ENCODE assay signal across 7 cellular contexts in the genomic region with DNA sequence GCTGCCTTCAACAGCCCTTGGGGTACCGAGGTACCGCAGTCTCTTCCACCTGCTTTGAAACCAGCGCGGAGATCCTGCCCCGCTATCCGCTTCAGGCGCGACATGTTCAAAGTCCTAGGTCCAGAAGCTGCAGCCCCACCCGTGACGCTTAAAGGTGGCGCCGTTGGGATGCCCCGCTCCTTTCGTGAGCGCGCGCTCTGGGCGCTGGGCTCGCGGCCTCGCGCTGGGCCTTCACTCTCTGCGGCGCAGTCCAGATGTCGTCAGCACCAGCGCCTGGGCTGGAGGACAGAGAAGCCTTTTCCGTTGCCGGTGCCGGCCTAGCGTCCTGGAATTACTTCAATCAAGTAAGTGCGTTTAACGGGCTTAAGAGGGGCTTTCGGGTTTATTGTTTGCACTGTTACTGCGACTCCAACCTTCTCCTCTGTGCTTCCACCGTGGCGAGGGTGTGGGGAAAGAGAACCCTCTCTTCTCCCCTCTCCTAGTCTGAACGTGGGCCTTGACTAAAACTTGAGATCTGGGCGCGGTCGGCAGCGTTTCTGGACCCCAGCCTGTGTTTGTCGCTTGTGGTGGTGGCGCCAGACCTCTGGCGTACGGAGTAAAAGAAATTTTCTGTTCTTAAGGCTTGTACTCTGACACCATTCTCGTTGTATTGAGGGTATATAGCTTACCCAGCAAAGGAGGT. TPM values are rescaled to one million over a fixed set of nuclear protein-coding genes. Genes with fewer than 3 reads are reported as not detected.
A peak's percentile ranks its signal among the peaks of the same experiment; 100 is the strongest.
DNase-seq lines count a peak whose midpoint lies in the region; ATAC-seq, FAIRE-seq and TF ChIP-seq lines count a peak whose summit lies in the region.

Gene LRRC40, minus strand, starts transcription at position 143 of the 682 bp plus-strand sequence. Its CDS starts 39 bp downstream, at position 104.

- peak within 1 kb of the TSS; percentile 92 for H3K4me2 ChIP-seq in hepatocyte

- no peaks in the 10 kb centered on the region for H3K9me3 ChIP-seq in hepatocyte (ENCODE audit: low read depth)

- peak; percentile 86 for ATAC-seq in HG02981 (IDR thresholded peaks at IDR 0.05; ENCODE audit: unreplicated experiment)

- peak within 1 kb of the TSS; percentile 83 for H3K4me3 ChIP-seq in hepatocyte

- FAIRE-seq in GM18507 (lab: Jason Lieb, UNC) = peak; percentile 98

- peak within 1 kb of the TSS; percentile 99 for H3K27ac ChIP-seq in hepatocyte

- peak; percentile 83 for DNase-seq in GM18507 (ENCODE audit: extremely low spot score, insufficient read length, low read depth)
- DNase-seq in NCI-H2029 treated with DMSO at 0.1 percent for 48 hours (lab: John Stamatoyannopoulos, UW) = peak; percentile 72
- DNase-seq in T-helper 9 cell = peak; percentile 94
- DNase-seq in astrocyte of the hippocampus (ENCODE audit: low read depth, low spot score) = peak; percentile 99
- peak; percentile 98 for DNase-seq in hepatocyte (ENCODE audit: low spot score)
- DNase-seq in renal cortical epithelial cell (ENCODE audit: low read depth) = peak; percentile 85

- H3K79me2 ChIP-seq in hepatocyte = peaks cover 92% of the 10 kb centered on the region

- peak; percentile 9 for TF ChIP-seq CTCF in hepatocyte (IDR thresholded peaks at IDR 0.05; ENCODE audit: poor library complexity)

- no peaks in the 10 kb centered on the region for H3K27me3 ChIP-seq in hepatocyte

- 1% methylated on average over 45 of the region's 46 CpGs for WGBS in hepatocyte (ENCODE audit: low lambda C conversion rate, missing lambda C conversion rate)

- peaks cover 9% of the 10 kb centered on the region for H3K4me1 ChIP-seq in hepatocyte (ENCODE audit: insufficient read depth)

- peaks cover 4% of the 10 kb centered on the region for H4K20me1 ChIP-seq in hepatocyte (ENCODE audit: insufficient read depth, poor library complexity, severe bottlenecking)

- no peaks in the 10 kb centered on the region for H3K36me3 ChIP-seq in hepatocyte (replicated peaks; ENCODE audit: insufficient read depth, low read depth)

- peak within 1 kb of the TSS; percentile 94 for H2AFZ ChIP-seq in hepatocyte

- H3K9me2 ChIP-seq in hepatocyte (replicated peaks; ENCODE audit: insufficient read depth) = no peaks in the 10 kb centered on the region

RNA-seq across cellular contexts. Expression of gene LRRC40, which starts in this region (rescaled TPM):
- 23.0 and 24.4 TPM in 2 replicates for total RNA-seq in hepatocyte
- polyA plus RNA-seq in hepatocyte = 9.7 and 11.2 TPM in 2 replicates
- 36.4 and 45.7 TPM in 2 replicates for total RNA-seq in renal cortical epithelial cell

Comparison
In these comparisons a context has a peak if more than half of its experiments do, and no peak if none do; other contexts are left out.
1. Peak in every context shown above with its lines: DNase-seq, ATAC-seq, H3K4me3 ChIP-seq and H3K27ac ChIP-seq.